20 cellular contexts compared by ENCODE assay signal in the genomic region with DNA sequence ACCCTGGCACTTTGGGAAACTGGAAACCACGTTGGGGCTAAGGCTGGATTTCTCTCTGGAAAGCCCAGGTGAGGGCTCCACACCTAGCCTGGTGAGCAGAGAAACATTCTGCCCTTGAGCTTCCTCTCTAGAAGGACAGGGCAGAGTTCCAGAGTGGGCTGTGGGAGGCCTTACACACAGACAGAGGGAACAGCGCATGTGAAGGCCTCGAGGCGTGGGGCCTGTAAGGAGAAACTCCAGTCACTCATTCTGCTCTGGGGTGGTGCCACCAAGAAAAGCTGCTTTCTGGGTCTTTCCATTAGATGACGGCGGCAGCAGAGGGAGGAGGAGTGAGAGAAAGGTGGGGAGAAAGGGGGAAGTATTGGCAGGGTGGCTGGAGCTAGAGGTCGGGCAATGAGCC.
"Had no signal": no experiment of that assay in that cellular context is flagged by ENCODE, and none has a peak within 500 bp of the region (broad histone marks: within the 10 kb centered on the region; RNA-seq: fewer than 3 reads in every experiment).

No MANE protein-coding gene starts in this region.

- DNase-seq: KBM-7, MV-4-11, NCI-H1048, NCI-H1105, NCI-H1417, NCI-H1436 treated with DMSO at 0.1 percent for 48 hours, NCI-H1694, NCI-H187 treated with DMSO at 0.1 percent for 48 hours, NCI-H2029 treated with DMSO at 0.1 percent for 48 hours, NCI-H226, NCI-H446, NCI-H510A, NCI-H524 treated with DMSO at 0.1 percent for 48 hours, NCI-H69, NCI-H774, Right ventricle myocardium superior, SIG-M5 had no signal

- H3K4me1 ChIP-seq: SJSA1 had no signal

- H3K4me3 ChIP-seq: SJSA1, SK-N-MC had no signal

- H3K36me3 ChIP-seq: SJSA1 had no signal

- H3K27ac ChIP-seq: RWPE1, SJSA1, SK-N-MC had no signal

- H3K9me3 ChIP-seq: SJSA1 had no signal
